Comparison of ENCODE assay signal across 16 cellular contexts in genomic region chr18:48910972-48911545, GRCh38. TPM values are rescaled to one million over a fixed set of nuclear protein-coding genes. Genes with fewer than 3 reads are reported as not detected.
DNase-seq lines count a peak whose midpoint lies in the region; ATAC-seq and TF ChIP-seq lines count a peak whose summit lies in the region.
"Had no signal": no experiment of that assay in that cellular context is flagged by ENCODE, and none has a peak within 500 bp of the region (broad histone marks: within the 10 kb centered on the region; RNA-seq: fewer than 3 reads in every experiment).

No MANE protein-coding gene starts in this region.

- H3K9ac ChIP-seq in colonic mucosa (ENCODE audit: low read depth in 2 of 2, low read length in 2 of 2) (no peak overlapping the region), neuronal stem cell (ENCODE audit: low read depth, low read length, poor library complexity) (no peak overlapping the region)
- H3K9ac ChIP-seq: SK-N-SH had no signal

- H3K27ac Mint-ChIP-seq in natural killer cell treated with Interleukin-12 subunit alpha and Interleukin-12 subunit beta and Interleukin-15 and Interleukin-18, amount 100 ng/mL, for 72 hours = peak overlapping the region in 1 of 2 donors; percentile 56
- H3K27ac Mint-ChIP-seq: B cell, HFFc6 had no signal

- DNase-seq in left cardiac atrium = peak; percentile 14
- no peak for DNase-seq in heart left ventricle
- peak; percentile 15 for DNase-seq in colonic mucosa
- no peak for DNase-seq in neuronal stem cell (ENCODE audit: low spot score)
- no peak for DNase-seq in NCI-H748 treated with DMSO at 0.1 percent for 48 hours (lab: John Stamatoyannopoulos, UW)
- DNase-seq in natural killer cell treated with Interleukin-12 subunit alpha and Interleukin-12 subunit beta and Interleukin-15 and Interleukin-18, amount 100 ng/mL, for 72 hours (ENCODE audit: low spot score) = no peak
- DNase-seq: EL, HFFc6, MM.1S, NCI-H1048, NCI-H1417 treated with DMSO at 0.1 percent for 48 hours, NCI-H187, SIG-M5, SK-N-SH had no signal

- peak overlapping the region; percentile 41 for H2BK12ac ChIP-seq in neuronal stem cell (ENCODE audit: low read length)

- no peak overlapping the region for H3K23ac ChIP-seq in neuronal stem cell (ENCODE audit: low read depth, low read length, poor library complexity)

- H3K36me3 ChIP-seq in heart left ventricle (no peaks in the 10 kb centered on the region), colonic mucosa (no peaks in the 10 kb centered on the region), neuronal stem cell (replicated peaks in 1 of 2; ENCODE audit: control insufficient read depth in 2 of 2, insufficient read depth in 2 of 2, low read length in 2 of 2) (no peaks in the 10 kb centered on the region)

- peak overlapping the region; percentile 85 for H3K18ac ChIP-seq in neuronal stem cell (ENCODE audit: low read length)

- H3K36me3 Mint-ChIP-seq in natural killer cell treated with Interleukin-12 subunit alpha and Interleukin-12 subunit beta and Interleukin-15 and Interleukin-18, amount 100 ng/mL, for 72 hours = no peaks in the 10 kb centered on the region

- TF ChIP-seq CTCF in heart left ventricle (IDR thresholded peaks at IDR 0.05) (no peak), colonic mucosa (IDR thresholded peaks at IDR 0.05) (no peak)

- H3K9me3 ChIP-seq in heart left ventricle = no peaks in the 10 kb centered on the region
- no peaks in the 10 kb centered on the region for H3K9me3 ChIP-seq in colonic mucosa
- no peaks in the 10 kb centered on the region for H3K9me3 ChIP-seq in neuronal stem cell (replicated peaks in 1 of 2; ENCODE audit: control insufficient read depth in 2 of 2, insufficient read depth in 1 of 2, low read depth in 1 of 2, low read length in 2 of 2)
- H3K9me3 ChIP-seq: SK-N-SH had no signal

- no peak overlapping the region for H3K4ac ChIP-seq in neuronal stem cell (ENCODE audit: low read length)

- H3K4me3 Mint-ChIP-seq in natural killer cell treated with Interleukin-12 subunit alpha and Interleukin-12 subunit beta and Interleukin-15 and Interleukin-18, amount 100 ng/mL, for 72 hours = no peak overlapping the region
- H3K4me3 Mint-ChIP-seq: B cell, HFFc6 had no signal

- H3K4me1 ChIP-seq in heart left ventricle (peaks cover 0 to 10% (median 0%) of the 10 kb centered on the region in 12 donors), colonic mucosa (no peaks in the 10 kb centered on the region), neuronal stem cell (ENCODE audit: control insufficient read depth in 2 of 2, insufficient read depth in 1 of 2, low read depth in 1 of 2, low read length in 2 of 2) (peaks cover 0 to 6% of the 10 kb centered on the region in 2 donors)

- H4K91ac ChIP-seq in neuronal stem cell (ENCODE audit: low read depth, low read length, poor library complexity) = no peak overlapping the region

- no peak overlapping the region for H2AFZ ChIP-seq in neuronal stem cell (ENCODE audit: low read length)

- H3K4me1 Mint-ChIP-seq in natural killer cell treated with Interleukin-12 subunit alpha and Interleukin-12 subunit beta and Interleukin-15 and Interleukin-18, amount 100 ng/mL, for 72 hours (ENCODE audit: low read depth in 2 of 2) = peaks cover 30 to 34% of the 10 kb centered on the region in 2 donors
- H3K4me1 Mint-ChIP-seq: B cell had no signal

- H3K27me3 ChIP-seq in heart left ventricle = no peaks in the 10 kb centered on the region
- no peaks in the 10 kb centered on the region for H3K27me3 ChIP-seq in colonic mucosa
- H3K27me3 ChIP-seq in neuronal stem cell (ENCODE audit: control insufficient read depth in 3 of 3, insufficient read depth in 3 of 3, low read depth in 1 of 3, low read length in 3 of 3) = no peaks in the 10 kb centered on the region

- no peak for ATAC-seq in left cardiac atrium
- no peak for ATAC-seq in heart left ventricle
- ATAC-seq in GM19452 (IDR thresholded peaks at IDR 0.05; ENCODE audit: unreplicated experiment) = no peak
- no peak for ATAC-seq in natural killer cell treated with Interleukin-12 subunit alpha and Interleukin-12 subunit beta and Interleukin-15 and Interleukin-18, amount 100 ng/mL, for 72 hours

- H3K4me3 ChIP-seq in heart left ventricle (no peak overlapping the region), colonic mucosa (no peak overlapping the region), neuronal stem cell (ENCODE audit: low read length in 2 of 2) (no peak overlapping the region)

- peak overlapping the region; percentile 89 for H3K14ac ChIP-seq in neuronal stem cell (ENCODE audit: low read length)

- no peaks in the 10 kb centered on the region for H3K9me3 Mint-ChIP-seq in natural killer cell treated with Interleukin-12 subunit alpha and Interleukin-12 subunit beta and Interleukin-15 and Interleukin-18, amount 100 ng/mL, for 72 hours
- H3K9me3 Mint-ChIP-seq: HFFc6 had no signal

- H2AK5ac ChIP-seq in neuronal stem cell (ENCODE audit: low read depth, low read length) = peak overlapping the region; percentile 52

- H4K8ac ChIP-seq in neuronal stem cell (ENCODE audit: low read depth, low read length) = no peak overlapping the region

- H2BK15ac ChIP-seq in neuronal stem cell (ENCODE audit: low read length) = peak overlapping the region; percentile 64

- no peak overlapping the region for H2BK5ac ChIP-seq in neuronal stem cell (ENCODE audit: low read length)

- peaks cover 2% of the 10 kb centered on the region for H3K79me1 ChIP-seq in neuronal stem cell (ENCODE audit: low read depth, low read length)

- H3K27ac ChIP-seq in heart left ventricle (no peak overlapping the region), colonic mucosa (no peak overlapping the region), neuronal stem cell (replicated peaks; ENCODE audit: low read length) (no peak overlapping the region)

- H2BK120ac ChIP-seq in neuronal stem cell (ENCODE audit: low read depth, low read length) = no peak overlapping the region

- no peak for TF ChIP-seq POLR2A in heart left ventricle (IDR thresholded peaks at IDR 0.05)

- H3K27me3 Mint-ChIP-seq in natural killer cell treated with Interleukin-12 subunit alpha and Interleukin-12 subunit beta and Interleukin-15 and Interleukin-18, amount 100 ng/mL, for 72 hours = no peaks in the 10 kb centered on the region
- H3K27me3 Mint-ChIP-seq: B cell had no signal

- no peak overlapping the region for H3K4me2 ChIP-seq in neuronal stem cell (ENCODE audit: insufficient read depth, low read length, poor library complexity, severe bottlenecking)
- H3K4me2 ChIP-seq: SK-N-SH had no signal

- intact Hi-C loops in left cardiac atrium (cut with DNase I) (no loop called here), heart left ventricle (cut with DNase I) (no loop called here), colonic mucosa (cut with DNase I) (loop anchor here (5.0 to 10.0 kb wide), 2 partner anchors 134 to 236 kb away; no protein-coding TSS in a partner anchor)

- 83 to 90% (median 88%) methylated on average over 17 of the region's 17 CpGs for WGBS in heart left ventricle, 4 donors
- no CpG with 5 or more reads among the region's 17 CpGs for WGBS in neuronal stem cell (ENCODE audit: extremely low coverage in 2 of 2, insufficient read length in 2 of 2, insufficient replicate concordance in 1 of 2), 2 donors

RNA-seq across cellular contexts. Expression of gene SMAD7, which starts 39.7 kb away (rescaled TPM):
- total RNA-seq in left cardiac atrium = 10 to 100 TPM; 17.1 to 49.0 TPM
- 10 to 100 TPM; 16.3 to 32.0 (median 19.9) TPM for total RNA-seq in heart left ventricle
- polyA plus RNA-seq in heart left ventricle = 10 to 100 TPM in 1 of 2 donors, 1 to 10 TPM in 1; 9.1 to 21.2 TPM
- total RNA-seq in colonic mucosa = 10 to 100 TPM; 21.2 to 21.6 TPM
- polyA plus RNA-seq in neuronal stem cell (2013, experiment 1 of 2) = 0.57 TPM
- 0.79 TPM for polyA plus RNA-seq in neuronal stem cell (2013, experiment 2 of 2)
- 10 to 100 TPM; 49.1 to 85.8 TPM for total RNA-seq in natural killer cell treated with Interleukin-12 subunit alpha and Interleukin-12 subunit beta and Interleukin-15 and Interleukin-18, amount 100 ng/mL, for 72 hours

Comparison
In these comparisons a context has a peak if more than half of its experiments do, and no peak if none do; other contexts are left out.
1. DNase-seq: peak in left cardiac atrium (single experiment) and colonic mucosa (single experiment); none in heart left ventricle (0 of 5), neuronal stem cell (single experiment), NCI-H748 treated with DMSO at 0.1 percent for 48 hours (single experiment) and natural killer cell treated with Interleukin-12 subunit alpha and Interleukin-12 subunit beta and Interleukin-15 and Interleukin-18, amount 100 ng/mL, for 72 hours (single experiment).